In the genomic region with DNA sequence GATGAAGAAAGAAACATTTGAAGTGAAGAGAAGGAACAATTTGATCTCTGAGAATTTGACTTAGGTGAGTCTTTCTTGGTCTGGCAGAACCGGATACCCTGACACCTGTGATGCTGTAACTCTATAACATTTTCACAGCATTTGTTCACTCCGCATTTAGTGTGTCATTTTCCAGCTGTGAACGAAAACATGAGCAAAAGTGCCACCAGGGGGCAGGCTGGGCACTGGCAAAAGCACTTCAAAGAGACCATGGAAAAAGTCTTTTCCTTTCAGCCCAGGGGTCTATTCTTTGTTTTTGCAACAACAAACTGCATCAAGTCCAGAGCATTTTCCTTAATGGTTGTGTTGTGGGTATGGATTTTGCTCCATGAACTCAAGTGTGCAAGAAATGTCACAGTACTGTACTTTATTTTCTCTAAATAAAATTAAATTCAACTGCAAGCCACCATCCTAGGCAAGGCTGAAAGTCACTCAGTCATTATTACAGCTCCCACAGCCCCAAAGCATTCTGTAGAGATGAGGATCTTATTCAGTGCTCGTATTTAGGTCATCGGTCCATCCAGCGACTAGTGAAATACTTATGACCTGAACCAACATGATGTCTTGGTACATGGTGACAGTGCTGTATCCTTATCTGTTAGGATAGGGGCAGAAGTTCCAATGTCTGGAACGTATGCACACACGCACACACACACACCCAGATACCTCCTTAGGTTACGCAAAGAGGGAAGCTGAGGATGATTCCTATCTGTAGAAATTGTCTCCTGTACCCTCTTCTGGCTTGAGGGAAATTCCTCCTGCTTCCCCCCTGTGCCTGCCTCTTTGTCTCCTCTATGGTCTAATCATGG, we compare ENCODE assay signal across 8 cellular contexts.
DNase-seq lines count a peak whose midpoint lies in the region; ATAC-seq, FAIRE-seq and TF ChIP-seq lines count a peak whose summit lies in the region.

No MANE protein-coding gene starts in this region.

- CTCF ChIA-PET in HEK293T (lab: Yijun Ruan, JAX): interaction anchor here (0.7 to 1.5 kb wide), 5 partner anchors 13 to 364 kb away, joined by 3 to 5 read pairs (median 3); no protein-coding TSS in a partner anchor

- FAIRE-seq in endometrium (lab: Jason Lieb, UNC): peak; percentile 37

- DNase-seq in DMS114 treated with DMSO at 0.1 percent for 48 hours (lab: John Stamatoyannopoulos, UW; ENCODE audit: unreplicated experiment) (peak; percentile 17), HEK293T (ENCODE audit: extremely low spot score) (peak; percentile 62), NCI-H526 treated with DMSO at 0.1 percent for 48 hours (lab: John Stamatoyannopoulos, UW) (peak; percentile 9), mucosa of gallbladder (ENCODE audit: low spot score) (peak; percentile 67)
- peak; percentile 87 for DNase-seq in activated CD8-positive, alpha-beta memory T cell treated with anti-CD3 and anti-CD28 coated beads for 24 hours
- peak; percentile 85 for DNase-seq in stimulated activated CD8-positive, alpha-beta memory T cell treated with anti-CD3 and anti-CD28 coated beads, Interleukin-4, amount 100 ng/mL, for 48 hours

- ATAC-seq in GM21737 (IDR thresholded peaks at IDR 0.05; ENCODE audit: unreplicated experiment): no peak

- POLR2A ChIA-PET in HEK293T (lab: Yijun Ruan, JAX): no interaction called here

TF ChIP-seq in HEK293T, 16 proteins besides CTCF, POLR2A, EP300 and RAD21:
- TF ChIP-seq LEF1 (IDR thresholded peaks at IDR 0.05; ENCODE audit: borderline replicate concordance): no peak
- no peak for TF ChIP-seq FOXA1 (IDR thresholded peaks at IDR 0.05)
- TF ChIP-seq BHLHE40 (IDR thresholded peaks at IDR 0.05; ENCODE audit: borderline replicate concordance): no peak
- no peak for TF ChIP-seq HDGF (IDR thresholded peaks at IDR 0.05; ENCODE audit: borderline replicate concordance)
- TF ChIP-seq, protein P1, sequence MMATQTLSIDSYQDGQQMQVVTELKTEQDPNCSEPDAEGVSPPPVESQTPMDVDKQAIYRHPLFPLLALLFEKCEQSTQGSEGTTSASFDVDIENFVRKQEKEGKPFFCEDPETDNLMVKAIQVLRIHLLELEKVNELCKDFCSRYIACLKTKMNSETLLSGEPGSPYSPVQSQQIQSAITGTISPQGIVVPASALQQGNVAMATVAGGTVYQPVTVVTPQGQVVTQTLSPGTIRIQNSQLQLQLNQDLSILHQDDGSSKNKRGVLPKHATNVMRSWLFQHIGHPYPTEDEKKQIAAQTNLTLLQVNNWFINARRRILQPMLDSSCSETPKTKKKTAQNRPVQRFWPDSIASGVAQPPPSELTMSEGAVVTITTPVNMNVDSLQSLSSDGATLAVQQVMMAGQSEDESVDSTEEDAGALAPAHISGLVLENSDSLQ (IDR thresholded peaks at IDR 0.05): no peak
- no peak for TF ChIP-seq SP1 (IDR thresholded peaks at IDR 0.05)
- no peak for TF ChIP-seq TARDBP (IDR thresholded peaks at IDR 0.05)
- no peak for TF ChIP-seq ARNT (IDR thresholded peaks at IDR 0.05)
- TF ChIP-seq ELF4 (IDR thresholded peaks at IDR 0.05): no peak
- TF ChIP-seq CTBP1 (IDR thresholded peaks at IDR 0.05; ENCODE audit: borderline replicate concordance): no peak
- no peak for TF ChIP-seq ZNF384 (IDR thresholded peaks at IDR 0.05)
- TF ChIP-seq FOXK2 (IDR thresholded peaks at IDR 0.05): no peak
- TF ChIP-seq FOXM1 (IDR thresholded peaks at IDR 0.05; ENCODE audit: borderline replicate concordance): no peak
- no peak for TF ChIP-seq L3MBTL2 (conservative IDR thresholded peaks at IDR 0.05)
- TF ChIP-seq NFRKB (IDR thresholded peaks at IDR 0.05): no peak
- TF ChIP-seq SUZ12 (IDR thresholded peaks at IDR 0.05): no peak
TF ChIP-seq in HEK293T: peak in this region for 0.

Comparison
In these comparisons a context has a peak if more than half of its experiments do, and no peak if none do; other contexts are left out.
1. DNase-seq: peak in every context shown above with its lines; median percentile 87 in activated CD8-positive, alpha-beta memory T cell treated with anti-CD3 and anti-CD28 coated beads for 24 hours; 85 in stimulated activated CD8-positive, alpha-beta memory T cell treated with anti-CD3 and anti-CD28 coated beads, Interleukin-4, amount 100 ng/mL, for 48 hours; 67 in mucosa of gallbladder; 62 in HEK293T; 17 in DMS114 treated with DMSO at 0.1 percent for 48 hours; 9 in NCI-H526 treated with DMSO at 0.1 percent for 48 hours.